In the genomic region with DNA sequence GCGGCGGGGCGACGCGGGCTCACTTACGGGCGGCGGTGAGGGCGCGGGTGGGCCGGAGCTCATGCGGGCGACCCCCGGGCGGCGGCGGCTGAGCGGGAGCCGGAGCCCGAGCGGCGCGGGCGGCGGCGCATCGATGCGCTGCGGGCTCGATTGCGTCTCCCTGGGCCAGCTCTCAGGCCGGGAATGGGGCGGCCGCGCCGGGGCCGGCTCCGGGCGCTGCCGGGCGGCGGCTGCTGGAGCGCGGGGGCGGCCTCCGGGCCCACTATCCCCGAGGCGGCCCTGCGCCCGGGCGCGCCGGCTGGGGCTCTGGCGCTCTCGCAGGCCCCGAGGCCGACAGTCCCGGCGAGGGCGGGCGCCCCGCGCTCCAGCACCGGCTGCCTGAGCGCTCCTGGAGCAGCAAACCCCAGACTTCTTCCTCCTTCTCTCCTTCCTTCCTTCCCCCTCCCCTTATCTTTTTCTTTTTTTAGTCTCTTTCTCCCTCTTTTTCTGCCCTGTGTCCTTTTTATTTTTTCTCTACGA, we compare ENCODE assay signal across 8 cellular contexts. TPM values are rescaled to one million over a fixed set of nuclear protein-coding genes. Genes with fewer than 3 reads are reported as not detected.
DNase-seq lines count a peak whose midpoint lies in the region; FAIRE-seq and TF ChIP-seq lines count a peak whose summit lies in the region.

No MANE protein-coding gene starts in this region.

- H3K9me3 ChIP-seq in H1 (ENCODE audit: insufficient read depth in 2 of 2, low read depth in 1 of 2, low read length in 1 of 2), result no peaks in the 10 kb centered on the region
- no peaks in the 10 kb centered on the region for H3K9me3 ChIP-seq in suprapubic skin
- no peaks in the 10 kb centered on the region for H3K9me3 ChIP-seq in Karpas-422 (ENCODE audit: low read length)

- peaks cover 0 to 15% of the 10 kb centered on the region in 2 experiments for H4K20me1 ChIP-seq in H1 (replicated peaks in 1 of 2; ENCODE audit: control insufficient read depth in 1 of 2, insufficient read depth in 2 of 2, low read length in 2 of 2)
- H4K20me1 ChIP-seq in Karpas-422 (ENCODE audit: insufficient read depth, low read depth, low read length), result no peaks in the 10 kb centered on the region

- H3K4me2 ChIP-seq in H1 (ENCODE audit: insufficient read depth in 1 of 2, low read depth in 2 of 2, low read length in 2 of 2) (peak overlapping the region; percentile 86 to 95), Karpas-422 (ENCODE audit: low read depth, low read length, poor library complexity, severe bottlenecking) (no peak overlapping the region)

- H3K4me1 Mint-ChIP-seq in T-helper 1 cell treated with Interleukin-12 subunit alpha and Interleukin-12 subunit beta and Interleukin-4 antibody, amounts not matched to agents 30 μg/mL and 1 μg/mL, for 36 hours (ENCODE audit: low read depth), result peaks cover 15% of the 10 kb centered on the region

- peak overlapping the region; percentile 46 for H3K27ac Mint-ChIP-seq in T-helper 1 cell treated with Interleukin-12 subunit alpha and Interleukin-12 subunit beta and Interleukin-4 antibody, amounts not matched to agents 30 μg/mL and 1 μg/mL, for 36 hours

- H3K27me3 Mint-ChIP-seq in T-helper 1 cell treated with Interleukin-12 subunit alpha and Interleukin-12 subunit beta and Interleukin-4 antibody, amounts not matched to agents 30 μg/mL and 1 μg/mL, for 36 hours (ENCODE audit: low read depth), result peaks cover 74% of the 10 kb centered on the region

- POLR2A ChIA-PET in H1 (lab: Charles Lee; ENCODE audit: partially characterized antibody), result interaction anchor here (0.6 kb wide), 1 partner anchor 212 kb away, joined by 3 read pairs; no protein-coding TSS in a partner anchor

- H2BK12ac ChIP-seq in H1 (ENCODE audit: low read depth, low read length), result no peak overlapping the region

- peak overlapping the region; percentile 97; the same call in 1 of the 2 replicates for H3K18ac ChIP-seq in H1 (ENCODE audit: extremely low read depth, low read length)

- H2BK20ac ChIP-seq in H1 (ENCODE audit: low read length), result no peak overlapping the region

- CTCF ChIA-PET in H1 (lab: Charles Lee; ENCODE audit: partially characterized antibody), result no interaction called here

- no peaks in the 10 kb centered on the region for H3K9me3 Mint-ChIP-seq in T-helper 1 cell treated with Interleukin-12 subunit alpha and Interleukin-12 subunit beta and Interleukin-4 antibody, amounts not matched to agents 30 μg/mL and 1 μg/mL, for 36 hours

- intact Hi-C loops in lower leg skin (cut with DNase I; ENCODE audit: low total_unique reads), result no loop called here

- H3K23me2 ChIP-seq in H1 (ENCODE audit: low read depth, low read length), result peaks cover 38% of the 10 kb centered on the region; the same call in 1 of the 2 replicates

- no peaks in the 10 kb centered on the region for H3K9me2 ChIP-seq in Karpas-422 (replicated peaks; ENCODE audit: insufficient read depth, low read length)

- peak overlapping the region; percentile 94 for H3K4me3 Mint-ChIP-seq in T-helper 1 cell treated with Interleukin-12 subunit alpha and Interleukin-12 subunit beta and Interleukin-4 antibody, amounts not matched to agents 30 μg/mL and 1 μg/mL, for 36 hours

- no peak overlapping the region for H3K27ac ChIP-seq in H1 (ENCODE audit: low read depth, low read length)
- H3K27ac ChIP-seq in suprapubic skin, result peak overlapping the region; percentile 93
- no peak overlapping the region for H3K27ac ChIP-seq in Karpas-422 (ENCODE audit: low read length)

- no peaks in the 10 kb centered on the region for H3K36me3 ChIP-seq in H1 (ENCODE audit: control insufficient read depth in 2 of 4, insufficient read depth in 4 of 4, low read length in 3 of 4)
- no peaks in the 10 kb centered on the region for H3K36me3 ChIP-seq in suprapubic skin
- no peaks in the 10 kb centered on the region for H3K36me3 ChIP-seq in Karpas-422 (ENCODE audit: insufficient read depth, low read length)

- H3K56ac ChIP-seq in H1 (replicated peaks; ENCODE audit: insufficient read length, low read depth, low read length), result no peak overlapping the region

- H3K4me1 ChIP-seq in H1 (replicated peaks in 1 of 4; ENCODE audit: control insufficient read depth in 3 of 4, insufficient read depth in 4 of 4, low read length in 3 of 4) (peaks cover 14 to 34% (median 21%) of the 10 kb centered on the region in 4 experiments), suprapubic skin (peaks cover 51% of the 10 kb centered on the region), Karpas-422 (ENCODE audit: low read length) (no peaks in the 10 kb centered on the region)

- H3K27me3 ChIP-seq in H1 (replicated peaks in 1 of 4; ENCODE audit: control insufficient read depth in 3 of 4, extremely low read depth in 1 of 4, insufficient read depth in 3 of 4, low read length in 3 of 4), result peaks cover 36 to 73% (median 56%) of the 10 kb centered on the region in 4 experiments; a peak in 6 of 7 replicates
- peaks cover 58% of the 10 kb centered on the region for H3K27me3 ChIP-seq in suprapubic skin
- no peaks in the 10 kb centered on the region for H3K27me3 ChIP-seq in Karpas-422 (ENCODE audit: low read length)

- no peak overlapping the region for H4K5ac ChIP-seq in H1 (ENCODE audit: insufficient read length, low read depth, low read length)

- no peak overlapping the region for H3K9ac ChIP-seq in H1 (replicated peaks in 1 of 4; ENCODE audit: extremely low read depth in 1 of 4, low read depth in 3 of 4, low read length in 3 of 4)
- no peak overlapping the region for H3K9ac ChIP-seq in Karpas-422 (ENCODE audit: low read length)

- H3K4ac ChIP-seq in H1 (replicated peaks; ENCODE audit: insufficient read length, low read depth, low read length), result no peak overlapping the region

- H3K14ac ChIP-seq in H1 (ENCODE audit: insufficient read length), result no peak overlapping the region

- no peak for FAIRE-seq in H1 (lab: Jason Lieb, UNC)

- TF ChIP-seq EP300 in H1 (IDR thresholded peaks at IDR 0.05; ENCODE audit: borderline replicate concordance in 1 of 2, low read depth in 2 of 2, low read length in 2 of 2) (no peak), suprapubic skin (IDR thresholded peaks at IDR 0.05) (no peak)

- no peak for TF ChIP-seq POLR2A in H1 (IDR thresholded peaks at IDR 0.05; ENCODE audit: control extremely low read depth in 1 of 2, low read depth in 2 of 2, low read length in 2 of 2)
- TF ChIP-seq POLR2A in lower leg skin (IDR thresholded peaks at IDR 0.05), result no peak
- TF ChIP-seq POLR2A in suprapubic skin (IDR thresholded peaks at IDR 0.05), result no peak

- no peak overlapping the region for H2AFZ ChIP-seq in H1 (ENCODE audit: low read length)
- H2AFZ ChIP-seq in Karpas-422 (ENCODE audit: low read length), result no peak overlapping the region

- TF ChIP-seq CTCF in H1 (IDR thresholded peaks at IDR 0.05; ENCODE audit: control extremely low read depth in 1 of 3, insufficient read depth in 1 of 3, low read depth in 1 of 3, low read length in 3 of 3), result no peak
- no peak for TF ChIP-seq CTCF in lower leg skin (IDR thresholded peaks at IDR 0.05)
- no peak for TF ChIP-seq CTCF in suprapubic skin (IDR thresholded peaks at IDR 0.05)

- H2BK15ac ChIP-seq in H1 (ENCODE audit: low read length), result no peak overlapping the region

- H2BK120ac ChIP-seq in H1 (replicated peaks; ENCODE audit: low read depth, low read length), result no peak overlapping the region

- no peak overlapping the region for H4K91ac ChIP-seq in H1 (replicated peaks; ENCODE audit: insufficient read length, low read length)

- H3K79me2 ChIP-seq in H1 (ENCODE audit: control insufficient read depth in 1 of 2, insufficient read depth in 2 of 2, low read length in 2 of 2) (peaks cover 0 to 30% of the 10 kb centered on the region in 2 experiments; a peak in 2 of 4 replicates), Karpas-422 (ENCODE audit: low read length) (no peaks in the 10 kb centered on the region)

- H3K36me3 Mint-ChIP-seq in T-helper 1 cell treated with Interleukin-12 subunit alpha and Interleukin-12 subunit beta and Interleukin-4 antibody, amounts not matched to agents 30 μg/mL and 1 μg/mL, for 36 hours (ENCODE audit: low read depth), result peaks cover 5% of the 10 kb centered on the region

- H2AK5ac ChIP-seq in H1 (ENCODE audit: low read depth, low read length), result no peak overlapping the region

- TF ChIP-seq RAD21 in H1 (IDR thresholded peaks at IDR 0.05 in 1 of 2, conservative IDR thresholded peaks at IDR 0.05 in 1 of 2; ENCODE audit: low read depth in 2 of 2, low read length in 2 of 2), result no peak

- H3K4me3 ChIP-seq in H1 (ENCODE audit: extremely low read depth in 1 of 4, insufficient read depth in 2 of 4, low read depth in 3 of 4, low read length in 4 of 4), result peak overlapping the region; percentile 57 to 90 (median 70)
- peak overlapping the region; percentile 97 for H3K4me3 ChIP-seq in lower leg skin (ENCODE audit: low read depth, poor library complexity, severe bottlenecking)
- H3K4me3 ChIP-seq in suprapubic skin, result peak overlapping the region; percentile 98
- no peak overlapping the region for H3K4me3 ChIP-seq in Karpas-422 (ENCODE audit: low read length)

- DNase-seq in activated CD4-positive, alpha-beta T cell treated with anti-CD3 and anti-CD28 coated beads for 48 hours, result peak; percentile 38
- no peak for DNase-seq in activated CD4-positive, alpha-beta T cell treated with anti-CD3 and anti-CD28 coated beads for 1 hour
- peak in 1 of 2 experiments; percentile 79 for DNase-seq in H1 (ENCODE audit: low read depth in 1 of 2, low spot score in 2 of 2)
- no peak for DNase-seq in lower leg skin (ENCODE audit: low spot score in 2 of 2)
- no peak for DNase-seq in suprapubic skin (ENCODE audit: low spot score in 2 of 2)
- DNase-seq in central memory CD4-positive, alpha-beta T cell, result no peak
- DNase-seq in Karpas-422, result no peak

- no peaks in the 10 kb centered on the region for H3K79me1 ChIP-seq in H1 (ENCODE audit: low read depth, low read length)

- H3K23ac ChIP-seq in H1 (ENCODE audit: insufficient read length), result no peak overlapping the region

- WGBS in H1 (ENCODE audit: extremely low coverage in 1 of 2, insufficient coverage in 1 of 2, insufficient read length in 1 of 2, insufficient replicate concordance in 2 of 2, low coverage in 1 of 2, low lambda C conversion rate in 2 of 2, missing lambda C conversion rate in 1 of 2), 2 experiments, result 0% methylated on average over 12 of the region's 66 CpGs; no CpG with 5 or more reads in 1 of the 2 experiments
- 0% methylated on average over 20 to 51 of the region's 66 CpGs for WGBS in lower leg skin, 2 donors
- WGBS in suprapubic skin, result 0% methylated on average over 23 of the region's 66 CpGs

- H4K8ac ChIP-seq in H1 (ENCODE audit: extremely low read depth, insufficient read depth, low read length), result no peak overlapping the region

- H2BK5ac ChIP-seq in H1 (ENCODE audit: low read depth, low read length), result no peak overlapping the region

RNA-seq across cellular contexts. Expression of a gene that starts 1.5 kb away (rescaled TPM):
- 9.3 and 12.3 TPM in 2 replicates for total RNA-seq in H1 (2021; fragmentation: NEBNext Ultra II Directional; extraction: Animal tissue kit (Norgen Biotek cat#: 25700))
- 3.1 and 3.8 TPM in 2 replicates for polyA plus RNA-seq in H1 (2011; rRNA removed)
- polyA plus RNA-seq in H1 (2011; cell fraction: cytosol; rRNA removed), result 2.3 TPM
- 10.5 TPM for polyA plus RNA-seq in H1 (2011; cell fraction: nucleus; rRNA removed)
- 5.8 to 7.8 TPM (median 6.4 TPM) in 4 replicates for polyA plus RNA-seq in H1 (2012, experiment 1 of 2)
- polyA plus RNA-seq in H1 (2012, experiment 2 of 2), result 4.2 TPM
- 15.1 TPM for polyA plus RNA-seq in H1 (2013, experiment 1 of 2)
- 14.7 TPM for polyA plus RNA-seq in H1 (2013, experiment 2 of 2)
- 5.5 TPM in 2 replicates for polyA minus RNA-seq in H1 (2011; rRNA and poly(A)+ RNA removed)
- 5.1 TPM for polyA minus RNA-seq in H1 (2011; cell fraction: cytosol; rRNA and poly(A)+ RNA removed)
- 6.6 TPM for polyA minus RNA-seq in H1 (2011; cell fraction: nucleus; rRNA and poly(A)+ RNA removed)
- 1 to 10 TPM; 1.6 to 4.0 (median 3.5) TPM for total RNA-seq in lower leg skin
- 1 to 10 TPM; 2.1 to 3.2 (median 2.7) TPM for total RNA-seq in suprapubic skin
- not detected in 2 replicates for total RNA-seq in Karpas-422 (2014; rRNA removed; shearing (Covaris generic); ENCODE audit: low replicate concordance)
